Comparison of ENCODE assay signal across 12 cellular contexts in genomic region chr19:10694706-10695105, GRCh38. TPM values are rescaled to one million over a fixed set of nuclear protein-coding genes. Genes with fewer than 3 reads are reported as not detected.
DNase-seq lines count a peak whose midpoint lies in the region.
"Had no signal": no experiment of that assay in that cellular context is flagged by ENCODE, and none has a peak within 500 bp of the region (broad histone marks: within the 10 kb centered on the region; RNA-seq: fewer than 3 reads in every experiment).

No MANE protein-coding gene starts in this region.

- peak; percentile 24 for DNase-seq in NCI-H748 (lab: John Stamatoyannopoulos, UW; ENCODE audit: unreplicated experiment)
- no peak for DNase-seq in NCI-H748 treated with DMSO at 0.1 percent for 48 hours (lab: John Stamatoyannopoulos, UW)
- DNase-seq in G401 (ENCODE audit: low spot score) = peak; percentile 30
- DNase-seq in SK-N-MC (ENCODE audit: low read depth, low spot score) = no peak
- DNase-seq in dermis blood vessel endothelial cell = no peak
- DNase-seq in hypothalamus (lab: John Stamatoyannopoulos, UW) = no peak
- DNase-seq in AG08395 (ENCODE audit: low spot score) = no peak
- DNase-seq: GDM1; RPMI8226; stimulated activated CD8-positive, alpha-beta memory T cell treated with anti-CD3 and anti-CD28 coated beads, Interleukin-4, amount 100 ng/mL, for 48 hours had no signal

- H3K27me3 ChIP-seq in iPS-15b (ENCODE audit: control insufficient read depth, insufficient read depth, low read length) = no peaks in the 10 kb centered on the region

- H3K36me3 ChIP-seq in SK-N-MC (ENCODE audit: insufficient read depth, low read length) (peaks cover 21% of the 10 kb centered on the region), iPS-15b (ENCODE audit: control insufficient read depth, insufficient read depth, low read length) (peaks cover 27% of the 10 kb centered on the region)

- H3K9ac ChIP-seq in SK-N-MC (ENCODE audit: insufficient read length) (no peak overlapping the region), iPS-15b (ENCODE audit: low read depth, low read length) (no peak overlapping the region)
- H3K9ac ChIP-seq: parathyroid adenoma had no signal

- in situ Hi-C loops in G401 (cut with HindIII; ENCODE audit: low sequenced_read_pairs) = no loop called here

- peaks cover 6% of the 10 kb centered on the region for H3K4me1 ChIP-seq in iPS-15b (ENCODE audit: control insufficient read depth, insufficient read depth, low read length)

- H3K4me3 ChIP-seq in SK-N-MC (peak overlapping the region; percentile 44), iPS-15b (ENCODE audit: low read depth, low read length) (peak overlapping the region; percentile 59)

- no peaks in the 10 kb centered on the region for H3K9me3 ChIP-seq in SK-N-MC (ENCODE audit: low read depth, low read length)
- H3K9me3 ChIP-seq in iPS-15b (ENCODE audit: control insufficient read depth, insufficient read depth, low read length) = no peaks in the 10 kb centered on the region

- H3K27ac ChIP-seq in SK-N-MC = peak overlapping the region; percentile 43; the same call in 1 of the 2 replicates
- H3K27ac ChIP-seq: parathyroid adenoma had no signal

RNA-seq across cellular contexts. Expression of gene QTRT1, which starts 6.5 kb away (rescaled TPM):
- total RNA-seq in G401 (2014; rRNA removed; shearing (Covaris generic)) = 85.4 and 93.4 TPM in 2 replicates
- 23.1 and 26.4 TPM in 2 replicates for total RNA-seq in dermis blood vessel endothelial cell

RNA-seq across cellular contexts. Expression of gene DNM2, which starts 23.2 kb away (rescaled TPM):
- 90.2 and 121 TPM in 2 replicates for total RNA-seq in G401 (2014; rRNA removed; shearing (Covaris generic))
- total RNA-seq in dermis blood vessel endothelial cell = 118 and 185 TPM in 2 replicates

RNA-seq across cellular contexts. Expression of gene ILF3, which starts 40.6 kb away (rescaled TPM):
- total RNA-seq in G401 (2014; rRNA removed; shearing (Covaris generic)) = 363 and 464 TPM in 2 replicates
- 85.8 and 190 TPM in 2 replicates for total RNA-seq in dermis blood vessel endothelial cell

Comparison
In these comparisons a context has a peak if more than half of its experiments do, and no peak if none do; other contexts are left out.
1. DNase-seq: peak in NCI-H748 (single experiment) and G401 (single experiment); none in NCI-H748 treated with DMSO at 0.1 percent for 48 hours (single experiment), SK-N-MC (single experiment), dermis blood vessel endothelial cell (single experiment), hypothalamus (0 of 51) and AG08395 (single experiment).